Comparison of ENCODE assay signal across 6 cellular contexts in genomic region chr16:31118223-31119155, GRCh38. TPM values are rescaled to one million over a fixed set of nuclear protein-coding genes. Genes with fewer than 3 reads are reported as not detected.
DNase-seq lines count a peak whose midpoint lies in the region; ATAC-seq and TF ChIP-seq lines count a peak whose summit lies in the region.

No MANE protein-coding gene starts in this region.

- ATAC-seq in GM19324 (IDR thresholded peaks at IDR 0.05; ENCODE audit: low FRiP score, unreplicated experiment) (no peak), GM21786 (IDR thresholded peaks at IDR 0.05; ENCODE audit: unreplicated experiment) (no peak)

- H3K36me3 Mint-ChIP-seq in activated naive CD4-positive, alpha-beta T cell treated with anti-CD3 and anti-CD28 coated beads, Interleukin-2, amount 50 U/mL, for 24 hours = no peaks in the 10 kb centered on the region

- H3K27ac Mint-ChIP-seq in activated naive CD4-positive, alpha-beta T cell treated with anti-CD3 and anti-CD28 coated beads, Interleukin-2, amount 50 U/mL, for 24 hours = peak overlapping the region; percentile 95

- WGBS in testis, 2 donors = 25 to 28% methylated on average over 9 of the region's 9 CpGs

- peak overlapping the region; percentile 94 to 98 for H3K27ac ChIP-seq in testis

- TF ChIP-seq CTCF in fibroblast of villous mesenchyme (IDR thresholded peaks at IDR 0.05; ENCODE audit: insufficient read depth, low read depth, low read length) (no peak), testis (IDR thresholded peaks at IDR 0.05) (no peak)

- H3K4me1 ChIP-seq in testis = peaks cover 30% of the 10 kb centered on the region

- H3K9me3 ChIP-seq in testis = no peaks in the 10 kb centered on the region

- H3K4me3 Mint-ChIP-seq in activated naive CD4-positive, alpha-beta T cell treated with anti-CD3 and anti-CD28 coated beads, Interleukin-2, amount 50 U/mL, for 24 hours = peak overlapping the region; percentile 94

- no peak for DNase-seq in activated naive CD4-positive, alpha-beta T cell treated with Interleukin-2 at 50 U/mL for 16 hours
- peak; percentile 80 for DNase-seq in fibroblast of villous mesenchyme (ENCODE audit: low read depth)
- DNase-seq in testis = no peak

- H3K9me3 Mint-ChIP-seq in activated naive CD4-positive, alpha-beta T cell treated with anti-CD3 and anti-CD28 coated beads, Interleukin-2, amount 50 U/mL, for 24 hours = no peaks in the 10 kb centered on the region

- H3K36me3 ChIP-seq in testis (ENCODE audit: low read depth, missing control alignments) = no peaks in the 10 kb centered on the region

- peaks cover 13% of the 10 kb centered on the region for H3K4me1 Mint-ChIP-seq in activated naive CD4-positive, alpha-beta T cell treated with anti-CD3 and anti-CD28 coated beads, Interleukin-2, amount 50 U/mL, for 24 hours

- no peaks in the 10 kb centered on the region for H3K27me3 ChIP-seq in testis

- no peaks in the 10 kb centered on the region for H3K27me3 Mint-ChIP-seq in activated naive CD4-positive, alpha-beta T cell treated with anti-CD3 and anti-CD28 coated beads, Interleukin-2, amount 50 U/mL, for 24 hours

- intact Hi-C loops in testis (cut with DNase I; ENCODE audit: low total_unique reads) = no loop called here

- TF ChIP-seq POLR2A in testis (IDR thresholded peaks at IDR 0.05) = no peak

- H3K4me3 ChIP-seq in fibroblast of villous mesenchyme (ENCODE audit: low read depth, low read length) (peak overlapping the region; percentile 82), testis (peak overlapping the region; percentile 78 to 86)

RNA-seq across cellular contexts. Expression of gene KAT8, which starts 1.0 kb away (rescaled TPM):
- total RNA-seq in fibroblast of villous mesenchyme = 23.8 and 24.6 TPM in 2 replicates
- 100 to 1,000 TPM in 1 of 2 donors, 10 to 100 TPM in 1; 96.9 to 111 TPM for total RNA-seq in testis
- polyA plus RNA-seq in testis (ENCODE audit: insufficient read depth, low read depth, low replicate concordance) = 86.0 TPM

RNA-seq across cellular contexts. Expression of gene BCKDK, which starts 10.3 kb away (rescaled TPM):
- total RNA-seq in fibroblast of villous mesenchyme = 28.1 and 34.1 TPM in 2 replicates
- 10 to 100 TPM; 68.8 to 69.1 TPM for total RNA-seq in testis
- 34.5 TPM for polyA plus RNA-seq in testis (ENCODE audit: insufficient read depth, low read depth, low replicate concordance)

RNA-seq across cellular contexts. Expression of gene PRSS8, which starts 17.0 kb away (rescaled TPM):
- total RNA-seq in fibroblast of villous mesenchyme = under 0.01 TPM in 1 of 2 replicates, not detected in the other
- under 1 TPM; 0.74 to 0.79 TPM for total RNA-seq in testis
- 1.5 TPM for polyA plus RNA-seq in testis (ENCODE audit: insufficient read depth, low read depth, low replicate concordance)

RNA-seq across cellular contexts. Expression of gene VKORC1, which starts 23.9 kb away (rescaled TPM):
- total RNA-seq in fibroblast of villous mesenchyme (68.2 and 76.0 TPM in 2 replicates), testis (100 to 1,000 TPM; 102 to 183 TPM)
- 102 TPM for polyA plus RNA-seq in testis (ENCODE audit: insufficient read depth, low read depth, low replicate concordance)

RNA-seq across cellular contexts. Expression of gene PRSS53, which starts 29.7 kb away (rescaled TPM):
- total RNA-seq in fibroblast of villous mesenchyme = 1.7 and 1.9 TPM in 2 replicates
- 1 to 10 TPM; 2.7 to 6.1 TPM for total RNA-seq in testis
- 1.1 TPM for polyA plus RNA-seq in testis (ENCODE audit: insufficient read depth, low read depth, low replicate concordance)
